1 cellular context compared by ENCODE assay signal in genomic region chr9:135379540-135380267, GRCh38.
TF ChIP-seq lines count a peak whose summit lies in the region.

No MANE protein-coding gene starts in this region.

TF ChIP-seq in K562, 482 proteins besides CTCF, POLR2A, EP300 and RAD21 (continued from another document):
- TF ChIP-seq, protein P1, sequence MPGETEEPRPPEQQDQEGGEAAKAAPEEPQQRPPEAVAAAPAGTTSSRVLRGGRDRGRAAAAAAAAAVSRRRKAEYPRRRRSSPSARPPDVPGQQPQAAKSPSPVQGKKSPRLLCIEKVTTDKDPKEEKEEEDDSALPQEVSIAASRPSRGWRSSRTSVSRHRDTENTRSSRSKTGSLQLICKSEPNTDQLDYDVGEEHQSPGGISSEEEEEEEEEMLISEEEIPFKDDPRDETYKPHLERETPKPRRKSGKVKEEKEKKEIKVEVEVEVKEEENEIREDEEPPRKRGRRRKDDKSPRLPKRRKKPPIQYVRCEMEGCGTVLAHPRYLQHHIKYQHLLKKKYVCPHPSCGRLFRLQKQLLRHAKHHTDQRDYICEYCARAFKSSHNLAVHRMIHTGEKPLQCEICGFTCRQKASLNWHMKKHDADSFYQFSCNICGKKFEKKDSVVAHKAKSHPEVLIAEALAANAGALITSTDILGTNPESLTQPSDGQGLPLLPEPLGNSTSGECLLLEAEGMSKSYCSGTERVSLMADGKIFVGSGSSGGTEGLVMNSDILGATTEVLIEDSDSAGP (CRISPR knock-in tag; IDR thresholded peaks at IDR 0.05) = no peak
- TF ChIP-seq ZNF174 (CRISPR knock-in tag; IDR thresholded peaks at IDR 0.05) = no peak
- no peak for TF ChIP-seq TCF7L2 (IDR thresholded peaks at IDR 0.05; ENCODE audit: low read depth, low read length)
- TF ChIP-seq TFAP4 (CRISPR knock-in tag; IDR thresholded peaks at IDR 0.05; ENCODE audit: borderline replicate concordance) = peak; percentile 65
- TF ChIP-seq SREBF1 (IDR thresholded peaks at IDR 0.05; ENCODE audit: borderline replicate concordance, low read depth, low read length) = no peak
- TF ChIP-seq CBFA2T3 (IDR thresholded peaks at IDR 0.05) = peak; percentile 73
- TF ChIP-seq CHD2 (IDR thresholded peaks at IDR 0.05; ENCODE audit: low read depth, low read length) = no peak
- TF ChIP-seq TBL1XR1 (IDR thresholded peaks at IDR 0.05; ENCODE audit: low read length in 2 of 2) = 0 out of 4 replicates have a peak, but pooled peaks of 1 of the 2 experiments have one; percentile 43
- TF ChIP-seq CBX1 (IDR thresholded peaks at IDR 0.05; ENCODE audit: low read depth) = no peak
- TF ChIP-seq ATF1 (CRISPR knock-in tag; IDR thresholded peaks at IDR 0.05) = no peak
- TF ChIP-seq ATF1 (tag; IDR thresholded peaks at IDR 0.05) = peak; percentile 26; the same call in 1 of the 2 replicates
- TF ChIP-seq ATF3 (IDR thresholded peaks at IDR 0.05) = peak; percentile 59
- TF ChIP-seq ATF3 (CRISPR knock-in tag; conservative IDR thresholded peaks at IDR 0.05) = no peak
- TF ChIP-seq CBFA2T2 (conservative IDR thresholded peaks at IDR 0.05) = peak; percentile 56; the same call in 1 of the 2 replicates
- TF ChIP-seq TEAD4 (IDR thresholded peaks at IDR 0.05; ENCODE audit: low read length) = peak; percentile 51; the same call in 1 of the 2 replicates
- TF ChIP-seq TEAD4 (CRISPR knock-in tag; IDR thresholded peaks at IDR 0.05; ENCODE audit: borderline replicate concordance) = no peak
